In the genomic region with DNA sequence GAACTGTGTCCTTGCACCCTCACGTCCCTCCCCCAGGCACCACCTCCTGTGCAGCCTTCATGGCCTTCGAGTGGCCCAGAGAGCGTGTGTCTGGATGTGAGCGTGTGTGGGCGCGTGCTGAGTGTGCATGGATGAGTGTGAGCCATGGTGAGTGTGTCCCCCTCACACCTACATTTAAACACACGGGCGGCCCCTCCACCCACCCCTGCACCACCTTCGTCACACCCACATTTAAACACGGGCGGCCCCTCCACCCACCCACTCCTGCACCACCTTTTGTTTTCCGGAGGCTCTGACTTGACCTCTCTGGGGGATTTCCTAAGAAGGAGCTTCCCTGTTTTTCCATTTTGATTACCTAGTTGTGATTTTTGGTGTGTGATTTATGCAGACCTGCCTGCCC, we compare ENCODE assay signal across 2 cellular contexts.
TF ChIP-seq lines count a peak whose summit lies in the region.

No MANE protein-coding gene starts in this region.

TF ChIP-seq in HEK293, 187 proteins besides CTCF, POLR2A, EP300 and RAD21:
- TF ChIP-seq KLF1 (tag by site-specific recombination; IDR thresholded peaks at IDR 0.05) (peak; percentile 59), BCL11A (tag by site-specific recombination; IDR thresholded peaks at IDR 0.05; ENCODE audit: low read depth) (no peak), EGR2 (tag by site-specific recombination; IDR thresholded peaks at IDR 0.05; ENCODE audit: low read depth) (peak; percentile 86), ZFHX2 (tag by site-specific recombination; conservative IDR thresholded peaks at IDR 0.05) (peak; percentile 86), ZNF239 (tag by site-specific recombination; IDR thresholded peaks at IDR 0.05) (no peak)

TF ChIP-seq in GM12878, 131 proteins besides CTCF, POLR2A, EP300 and RAD21:
- no peak for TF ChIP-seq KAT2A (conservative IDR thresholded peaks at IDR 0.05; ENCODE audit: control insufficient read depth, low read depth, low read length)
- TF ChIP-seq, protein P1, sequence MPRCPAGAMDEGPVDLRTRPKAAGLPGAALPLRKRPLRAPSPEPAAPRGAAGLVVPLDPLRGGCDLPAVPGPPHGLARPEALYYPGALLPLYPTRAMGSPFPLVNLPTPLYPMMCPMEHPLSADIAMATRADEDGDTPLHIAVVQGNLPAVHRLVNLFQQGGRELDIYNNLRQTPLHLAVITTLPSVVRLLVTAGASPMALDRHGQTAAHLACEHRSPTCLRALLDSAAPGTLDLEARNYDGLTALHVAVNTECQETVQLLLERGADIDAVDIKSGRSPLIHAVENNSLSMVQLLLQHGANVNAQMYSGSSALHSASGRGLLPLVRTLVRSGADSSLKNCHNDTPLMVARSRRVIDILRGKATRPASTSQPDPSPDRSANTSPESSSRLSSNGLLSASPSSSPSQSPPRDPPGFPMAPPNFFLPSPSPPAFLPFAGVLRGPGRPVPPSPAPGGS (IDR thresholded peaks at IDR 0.05; ENCODE audit: borderline replicate concordance, insufficient read depth, low read depth, low read length, poor library complexity, severe bottlenecking), result peak; percentile 82
- TF ChIP-seq, protein P2, sequence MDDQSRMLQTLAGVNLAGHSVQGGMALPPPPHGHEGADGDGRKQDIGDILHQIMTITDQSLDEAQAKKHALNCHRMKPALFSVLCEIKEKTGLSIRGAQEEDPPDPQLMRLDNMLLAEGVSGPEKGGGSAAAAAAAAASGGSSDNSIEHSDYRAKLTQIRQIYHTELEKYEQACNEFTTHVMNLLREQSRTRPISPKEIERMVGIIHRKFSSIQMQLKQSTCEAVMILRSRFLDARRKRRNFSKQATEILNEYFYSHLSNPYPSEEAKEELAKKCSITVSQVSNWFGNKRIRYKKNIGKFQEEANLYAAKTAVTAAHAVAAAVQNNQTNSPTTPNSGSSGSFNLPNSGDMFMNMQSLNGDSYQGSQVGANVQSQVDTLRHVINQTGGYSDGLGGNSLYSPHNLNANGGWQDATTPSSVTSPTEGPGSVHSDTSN (IDR thresholded peaks at IDR 0.05; ENCODE audit: insufficient replicate concordance, low read depth, low read length), result peak; percentile 40
- no peak for TF ChIP-seq TBL1XR1 (IDR thresholded peaks at IDR 0.05; ENCODE audit: low read depth, low read length)
